In the genomic region with DNA sequence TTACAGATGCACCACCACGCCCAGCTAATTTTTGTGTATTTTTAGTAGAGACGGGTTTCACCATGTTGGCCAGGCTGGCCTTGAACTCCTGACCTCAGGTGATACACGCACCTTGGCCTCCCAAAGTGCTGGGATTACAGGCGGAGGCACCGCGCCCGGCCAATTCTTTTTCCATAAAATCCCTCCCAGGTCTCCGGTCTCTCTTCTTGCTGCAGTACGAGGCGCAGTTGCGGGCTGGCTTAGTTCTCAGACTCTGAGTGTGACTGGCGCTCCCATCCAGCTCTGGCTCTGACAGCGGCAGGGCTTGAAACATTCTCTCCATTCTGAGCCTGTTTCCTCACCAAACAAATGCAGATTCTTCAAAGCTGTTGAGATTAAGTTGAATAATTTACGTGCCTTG, we compare ENCODE assay signal across 14 cellular contexts.
"Had no signal": no experiment of that assay in that cellular context is flagged by ENCODE, and none has a peak within 500 bp of the region (broad histone marks: within the 10 kb centered on the region; RNA-seq: fewer than 3 reads in every experiment).

No MANE protein-coding gene starts in this region.

- H3K36me3 ChIP-seq: ascending aorta, cardiac muscle cell, esophagus muscularis mucosa, pancreas, thyroid gland, uterus, WERI-Rb-1 had no signal

- H3K36me3 Mint-ChIP-seq: stimulated activated memory B cell treated with anti-CD40 and anti-IgM and Interleukin-4, amounts not matched to agents 10 μg/mL and 1 μg/mL and 100 μg/mL, for 72 hours had no signal

- H3K27ac Mint-ChIP-seq: activated CD4-positive, alpha-beta memory T cell treated with anti-CD3 and anti-CD28 coated beads, Interleukin-2, amount 10 ng/mL, durations not matched to agents 7 days and 5 days; stimulated activated memory B cell treated with anti-CD40 and anti-IgM and Interleukin-4, amounts not matched to agents 10 μg/mL and 1 μg/mL and 100 μg/mL, for 72 hours; T-helper 17 cell had no signal

- H3K27ac ChIP-seq: ascending aorta, cardiac muscle cell, esophagus muscularis mucosa, pancreas, thyroid gland, uterus, WERI-Rb-1 had no signal

- ATAC-seq: pancreas; stimulated activated memory B cell treated with anti-CD40 and anti-IgM and Interleukin-4, amounts not matched to agents 10 μg/mL and 1 μg/mL and 100 μg/mL, for 72 hours; T-helper 17 cell had no signal

- DNase-seq: activated CD4-positive, alpha-beta T cell treated with anti-CD3 and anti-CD28 coated beads for 4 hours; activated naive CD4-positive, alpha-beta T cell; hypothalamus; mesendoderm; T-helper 17 cell; thyroid gland; uterus; WERI-Rb-1 had no signal

- H3K4me3 Mint-ChIP-seq: activated CD4-positive, alpha-beta memory T cell treated with anti-CD3 and anti-CD28 coated beads, Interleukin-2, amount 10 ng/mL, durations not matched to agents 7 days and 5 days; stimulated activated memory B cell treated with anti-CD40 and anti-IgM and Interleukin-4, amounts not matched to agents 10 μg/mL and 1 μg/mL and 100 μg/mL, for 72 hours; T-helper 17 cell had no signal

- H3K9me3 ChIP-seq: ascending aorta, esophagus muscularis mucosa, pancreas, thyroid gland, uterus had no signal

- H3K4me1 Mint-ChIP-seq: activated CD4-positive, alpha-beta memory T cell treated with anti-CD3 and anti-CD28 coated beads, Interleukin-2, amount 10 ng/mL, durations not matched to agents 7 days and 5 days; stimulated activated memory B cell treated with anti-CD40 and anti-IgM and Interleukin-4, amounts not matched to agents 10 μg/mL and 1 μg/mL and 100 μg/mL, for 72 hours had no signal

- H3K27me3 ChIP-seq: ascending aorta, cardiac muscle cell, pancreas, thyroid gland, uterus had no signal

- H3K4me3 ChIP-seq: ascending aorta, cardiac muscle cell, esophagus muscularis mucosa, pancreas, thyroid gland, uterus had no signal

- H3K9me3 Mint-ChIP-seq: activated CD4-positive, alpha-beta memory T cell treated with anti-CD3 and anti-CD28 coated beads, Interleukin-2, amount 10 ng/mL, durations not matched to agents 7 days and 5 days; stimulated activated memory B cell treated with anti-CD40 and anti-IgM and Interleukin-4, amounts not matched to agents 10 μg/mL and 1 μg/mL and 100 μg/mL, for 72 hours had no signal

- H3K27me3 Mint-ChIP-seq: activated CD4-positive, alpha-beta memory T cell treated with anti-CD3 and anti-CD28 coated beads, Interleukin-2, amount 10 ng/mL, durations not matched to agents 7 days and 5 days had no signal

- H3K4me1 ChIP-seq: ascending aorta, pancreas, thyroid gland, uterus had no signal
